Comparison of ENCODE assay signal across 9 cellular contexts in genomic region chr1:52402860-52403240, GRCh38. TPM values are rescaled to one million over a fixed set of nuclear protein-coding genes. Genes with fewer than 3 reads are reported as not detected.
DNase-seq lines count a peak whose midpoint lies in the region; ATAC-seq, FAIRE-seq and TF ChIP-seq lines count a peak whose summit lies in the region.
"Had no signal": no experiment of that assay in that cellular context is flagged by ENCODE, and none has a peak within 500 bp of the region (broad histone marks: within the 10 kb centered on the region; RNA-seq: fewer than 3 reads in every experiment).

No MANE protein-coding gene starts in this region.

- H3K4me1 ChIP-seq in A549: peaks cover 21% of the 10 kb centered on the region; the same call in 2 of the 3 replicates
- no peaks in the 10 kb centered on the region; the same call in 1 of the 2 replicates for H3K4me1 ChIP-seq in iPS-20b (ENCODE audit: insufficient read depth, low read length)
- H3K4me1 ChIP-seq in tibial artery: peaks cover 0 to 26% (median 17%) of the 10 kb centered on the region in 4 donors

- no peaks in the 10 kb centered on the region for H3K9me3 ChIP-seq in A549
- no peaks in the 10 kb centered on the region for H3K9me3 ChIP-seq in iPS-20b (ENCODE audit: insufficient read depth, low read depth, low read length)
- no peaks in the 10 kb centered on the region for H3K9me3 ChIP-seq in tibial artery

- H3K27ac ChIP-seq in A549 (peak overlapping the region; percentile 93 to 94; a peak in 5 of 6 replicates), VCaP (peak overlapping the region; percentile 89), iPS-20b (ENCODE audit: low read length) (no peak overlapping the region), tibial artery (no peak overlapping the region)

- TF ChIP-seq POLR2A in A549 (IDR thresholded peaks at IDR 0.05; ENCODE audit: low read length): no peak

- H3K4me2 ChIP-seq in A549: peak overlapping the region; percentile 94

- no peaks in the 10 kb centered on the region for H3K27me3 ChIP-seq in iPS-20b (ENCODE audit: insufficient read depth, low read length)
- H3K27me3 ChIP-seq in tibial artery: no peaks in the 10 kb centered on the region

- TF ChIP-seq EP300 in A549 (IDR thresholded peaks at IDR 0.05): no peak

- TF ChIP-seq CTCF in A549 (IDR thresholded peaks at IDR 0.05) (no peak), VCaP (conservative IDR thresholded peaks at IDR 0.05) (no peak), tibial artery (IDR thresholded peaks at IDR 0.05) (no peak)

- FAIRE-seq in A549 (lab: Jason Lieb, UNC): no peak
- no peak for FAIRE-seq in GM19239 (lab: Jason Lieb, UNC)

- POLR2A ChIA-PET in A549 (lab: Yijun Ruan, JAX): no interaction called here

- 9% methylated on average over 3 of the region's 3 CpGs for WGBS in A549 (ENCODE audit: missing lambda C conversion rate)

- intact Hi-C loops in tibial artery (cut with DNase I; ENCODE audit: low total_unique reads): loop anchor here (5.0 kb wide), 1 partner anchor 36 kb away; the partner anchor contains the start of gene CC2D1B

- TF ChIP-seq RAD21 in A549 (conservative IDR thresholded peaks at IDR 0.05 in 1 of 2, IDR thresholded peaks at IDR 0.05 in 1 of 2): no peak

- CTCF ChIA-PET in A549 (lab: Yijun Ruan, JAX): no interaction called here

- DNase-seq in A549 (ENCODE audit: low read depth in 1 of 2, low spot score in 1 of 2) (no peak), GM19239 (ENCODE audit: insufficient read length, low spot score) (peak; percentile 9), tibial artery (no peak), SHP77 (lab: John Stamatoyannopoulos, UW) (no peak), NCI-H345 treated with DMSO at 0.1 percent for 48 hours (lab: John Stamatoyannopoulos, UW; ENCODE audit: unreplicated experiment) (no peak)

- peaks cover 52% of the 10 kb centered on the region for H3K36me3 ChIP-seq in iPS-20b (ENCODE audit: insufficient read depth, low read depth, low read length)
- H3K36me3 ChIP-seq in tibial artery: peaks cover 1 to 17% (median 3%) of the 10 kb centered on the region in 3 donors

- no peak for ATAC-seq in A549
- no peak for ATAC-seq in HG02981 (IDR thresholded peaks at IDR 0.05; ENCODE audit: unreplicated experiment)
- ATAC-seq: Right ventricle myocardium inferior had no signal

- peak overlapping the region; percentile 96; the same call in 1 of the 2 replicates for H3K9ac ChIP-seq in iPS-20b (ENCODE audit: low read depth, low read length)

- peak overlapping the region; percentile 93 for H3K4me3 ChIP-seq in A549
- H3K4me3 ChIP-seq in iPS-20b (ENCODE audit: low read length): peak overlapping the region; percentile 93
- no peak overlapping the region for H3K4me3 ChIP-seq in tibial artery

TF ChIP-seq in A549, 52 proteins besides CTCF, POLR2A, EP300 and RAD21:
- TF ChIP-seq ZC3H11A (IDR thresholded peaks at IDR 0.05) (no peak), HDAC2 (IDR thresholded peaks at IDR 0.05) (no peak), GATA3 (IDR thresholded peaks at IDR 0.05; ENCODE audit: borderline replicate concordance) (no peak), BHLHE40 (IDR thresholded peaks at IDR 0.05; ENCODE audit: low read depth, low read length) (no peak), NFE2L2 (conservative IDR thresholded peaks at IDR 0.05; ENCODE audit: low read length) (no peak), CHD4 (IDR thresholded peaks at IDR 0.05; ENCODE audit: borderline replicate concordance) (no peak), RCOR1 (IDR thresholded peaks at IDR 0.05; ENCODE audit: low read depth, low read length) (no peak), MYC (IDR thresholded peaks at IDR 0.05; ENCODE audit: borderline replicate concordance, low read length) (no peak), HEYL (CRISPR knock-in tag; IDR thresholded peaks at IDR 0.05) (no peak), POLR2AphosphoS2 (conservative IDR thresholded peaks at IDR 0.05; ENCODE audit: low read length) (no peak), E2F6 (IDR thresholded peaks at IDR 0.05; ENCODE audit: borderline replicate concordance, low read depth) (no peak), ELK1 (IDR thresholded peaks at IDR 0.05; ENCODE audit: low read depth, low read length) (no peak)
- TF ChIP-seq, protein P1, sequence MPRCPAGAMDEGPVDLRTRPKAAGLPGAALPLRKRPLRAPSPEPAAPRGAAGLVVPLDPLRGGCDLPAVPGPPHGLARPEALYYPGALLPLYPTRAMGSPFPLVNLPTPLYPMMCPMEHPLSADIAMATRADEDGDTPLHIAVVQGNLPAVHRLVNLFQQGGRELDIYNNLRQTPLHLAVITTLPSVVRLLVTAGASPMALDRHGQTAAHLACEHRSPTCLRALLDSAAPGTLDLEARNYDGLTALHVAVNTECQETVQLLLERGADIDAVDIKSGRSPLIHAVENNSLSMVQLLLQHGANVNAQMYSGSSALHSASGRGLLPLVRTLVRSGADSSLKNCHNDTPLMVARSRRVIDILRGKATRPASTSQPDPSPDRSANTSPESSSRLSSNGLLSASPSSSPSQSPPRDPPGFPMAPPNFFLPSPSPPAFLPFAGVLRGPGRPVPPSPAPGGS (IDR thresholded peaks at IDR 0.05): no peak
- TF ChIP-seq, protein P2, sequence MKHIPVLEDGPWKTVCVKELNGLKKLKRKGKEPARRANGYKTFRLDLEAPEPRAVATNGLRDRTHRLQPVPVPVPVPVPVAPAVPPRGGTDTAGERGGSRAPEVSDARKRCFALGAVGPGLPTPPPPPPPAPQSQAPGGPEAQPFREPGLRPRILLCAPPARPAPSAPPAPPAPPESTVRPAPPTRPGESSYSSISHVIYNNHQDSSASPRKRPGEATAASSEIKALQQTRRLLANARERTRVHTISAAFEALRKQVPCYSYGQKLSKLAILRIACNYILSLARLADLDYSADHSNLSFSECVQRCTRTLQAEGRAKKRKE (CRISPR knock-in tag; IDR thresholded peaks at IDR 0.05; ENCODE audit: low read depth): no peak

RNA-seq across cellular contexts. Expression of gene ORC1, which starts 1.4 kb away (rescaled TPM):
- polyA plus RNA-seq in A549 (2011; rRNA removed) (17.7 and 19.1 TPM in 2 replicates), A549 (2017; fragmentation: RNase III; extraction: RNeasy Plus Mini Kit Qiagen cat#74134 plus additional on column Dnase treatment) (17.7 to 18.9 TPM (median 18.2 TPM) in 3 replicates)
- polyA plus RNA-seq in A549 (2012; cell fraction: cytosol; rRNA removed): 17.4 and 21.3 TPM in 2 replicates
- polyA plus RNA-seq in A549 (2012; cell fraction: nucleus; rRNA removed): 26.2 and 28.6 TPM in 2 replicates
- polyA minus RNA-seq in A549 (2011; rRNA and poly(A)+ RNA removed): 15.6 and 16.8 TPM in 2 replicates

RNA-seq across cellular contexts. Expression of gene PRPF38A, which starts 1.6 kb away (rescaled TPM):
- 24.0 and 30.4 TPM in 2 replicates for polyA plus RNA-seq in A549 (2011; rRNA removed)
- 9.6 and 9.7 TPM in 2 replicates for polyA plus RNA-seq in A549 (2012; cell fraction: cytosol; rRNA removed)
- 10.9 and 12.0 TPM in 2 replicates for polyA plus RNA-seq in A549 (2012; cell fraction: nucleus; rRNA removed)
- polyA plus RNA-seq in A549 (2017; fragmentation: RNase III; extraction: RNeasy Plus Mini Kit Qiagen cat#74134 plus additional on column Dnase treatment): 12.9 to 14.1 TPM (median 13.0 TPM) in 3 replicates
- 21.0 and 24.6 TPM in 2 replicates for polyA minus RNA-seq in A549 (2011; rRNA and poly(A)+ RNA removed)

RNA-seq across cellular contexts. Expression of gene CC2D1B, which starts 36.8 kb away (rescaled TPM):
- polyA plus RNA-seq in A549 (2011; rRNA removed) (9.8 and 14.0 TPM in 2 replicates), A549 (2017; fragmentation: RNase III; extraction: RNeasy Plus Mini Kit Qiagen cat#74134 plus additional on column Dnase treatment) (15.6 to 18.4 TPM (median 18.2 TPM) in 3 replicates)
- 10.3 and 12.8 TPM in 2 replicates for polyA plus RNA-seq in A549 (2012; cell fraction: cytosol; rRNA removed)
- 25.4 and 26.4 TPM in 2 replicates for polyA plus RNA-seq in A549 (2012; cell fraction: nucleus; rRNA removed)
- 14.9 and 16.4 TPM in 2 replicates for polyA minus RNA-seq in A549 (2011; rRNA and poly(A)+ RNA removed)

Comparison
In these comparisons a context has a peak if more than half of its experiments do, and no peak if none do; other contexts are left out.
1. H3K27ac ChIP-seq: peak in A549 (2 of 2) and VCaP (single experiment); none in iPS-20b (single experiment) and tibial artery (0 of 2).
2. H3K4me3 ChIP-seq: peak in A549 (single experiment) and iPS-20b (single experiment); none in tibial artery (0 of 2).